Comparison of ENCODE assay signal across 24 cellular contexts in genomic region chr6:7237653-7238190, GRCh38.
DNase-seq lines count a peak whose midpoint lies in the region; ATAC-seq and TF ChIP-seq lines count a peak whose summit lies in the region.
"Had no signal": no experiment of that assay in that cellular context is flagged by ENCODE, and none has a peak within 500 bp of the region (broad histone marks: within the 10 kb centered on the region; RNA-seq: fewer than 3 reads in every experiment).

No MANE protein-coding gene starts in this region.

- no peak for ATAC-seq in WTC11
- ATAC-seq in upper lobe of left lung (ENCODE audit: low FRiP score in 2 of 2): no peak
- no peak for ATAC-seq in Right ventricle myocardium superior (ENCODE audit: poor library complexity)
- ATAC-seq: gastrocnemius medialis, upper lobe of right lung had no signal

- no peaks in the 10 kb centered on the region for H3K36me3 Mint-ChIP-seq in activated naive CD4-positive, alpha-beta T cell treated with anti-CD3 and anti-CD28 coated beads, Interleukin-2, amount 50 U/mL, for 24 hours
- peaks cover 11% of the 10 kb centered on the region for H3K36me3 Mint-ChIP-seq in WTC11
- peaks cover 34% of the 10 kb centered on the region for H3K36me3 Mint-ChIP-seq in T-helper 2 cell treated with Interferon-gamma antibody and Interleukin-4, amounts not matched to agents 5 μg/mL and 100 μg/mL, for 36 hours (ENCODE audit: low read depth)

- no peak for TF ChIP-seq EP300 in upper lobe of left lung (IDR thresholded peaks at IDR 0.05)

- CTCF ChIA-PET in WTC11 (lab: Charles Lee): interaction anchor here (1.0 to 3.1 kb wide), 5 partner anchors 13 to 541 kb away, joined by 3 to 9 read pairs (median 6); no protein-coding TSS in a partner anchor

- intact Hi-C loops in thyroid gland (cut with DNase I): no loop called here
- intact Hi-C loops in Right ventricle myocardium superior (cut with DNase I): loop anchor here (10.0 kb wide), 1 partner anchor 133 kb away; the partner anchor contains the start of gene RREB1

- peaks cover 2 to 9% of the 10 kb centered on the region in 2 donors for H3K36me3 ChIP-seq in thyroid gland
- peaks cover 0 to 35% (median 12%) of the 10 kb centered on the region in 4 donors for H3K36me3 ChIP-seq in upper lobe of left lung

- 91 to 95% methylated on average over 8 of the region's 8 CpGs for WGBS in thyroid gland, 2 donors
- 89 to 94% methylated on average over 8 of the region's 8 CpGs for WGBS in upper lobe of left lung, 2 donors

- POLR2A ChIA-PET in WTC11 (lab: Charles Lee): no interaction called here

- H3K9me3 Mint-ChIP-seq in activated naive CD4-positive, alpha-beta T cell treated with anti-CD3 and anti-CD28 coated beads, Interleukin-2, amount 50 U/mL, for 24 hours: no peaks in the 10 kb centered on the region
- H3K9me3 Mint-ChIP-seq in WTC11: no peaks in the 10 kb centered on the region
- no peaks in the 10 kb centered on the region for H3K9me3 Mint-ChIP-seq in T-helper 2 cell treated with Interferon-gamma antibody and Interleukin-4, amounts not matched to agents 5 μg/mL and 100 μg/mL, for 36 hours
- H3K9me3 Mint-ChIP-seq: activated B cell treated with CpG ODN at 0.5 μM for 24 hours; dendritic cell treated with granulocyte-macrophage colony-stimulating factor and Interleukin-4, amounts not matched to agents 40 ng/mL and 50 ng/mL, for 4 days had no signal

- H3K9me3 ChIP-seq in thyroid gland (no peaks in the 10 kb centered on the region), upper lobe of left lung (no peaks in the 10 kb centered on the region)
- H3K9me3 ChIP-seq: A549, adrenal gland, gastrocnemius medialis, right atrium auricular region, upper lobe of right lung had no signal

- no peak for TF ChIP-seq CTCF in WTC11 (IDR thresholded peaks at IDR 0.05)
- TF ChIP-seq CTCF in thyroid gland (IDR thresholded peaks at IDR 0.05): no peak
- TF ChIP-seq CTCF in upper lobe of left lung (IDR thresholded peaks at IDR 0.05): no peak

- TF ChIP-seq POLR2A in thyroid gland (IDR thresholded peaks at IDR 0.05): no peak
- TF ChIP-seq POLR2A in upper lobe of left lung (IDR thresholded peaks at IDR 0.05): no peak

- no peak for DNase-seq in activated naive CD4-positive, alpha-beta T cell treated with anti-CD3 and anti-CD28 coated beads, Interleukin-2, amount 50 U/mL, for 16 hours
- DNase-seq in WTC11 (ENCODE audit: low spot score) (no peak), fibroblast of peridontal ligament (ENCODE audit: extremely low read depth) (peak; percentile 37), thyroid gland (no peak), upper lobe of left lung (no peak), Right ventricle myocardium superior (no peak)
- DNase-seq in T-helper 2 cell treated with Interferon-gamma antibody and Interleukin-4, amounts not matched to agents 5 μg/mL and 100 μg/mL, for 36 hours (ENCODE audit: low spot score): no peak
- DNase-seq: activated B cell treated with CpG ODN at 0.5 μM for 24 hours; activated CD4-positive, alpha-beta T cell treated with anti-CD3 and anti-CD28 coated beads, Interleukin-2, amount 50 U/mL, for 48 hours; activated gamma-delta T cell; adrenal gland; C1 segment of cervical spinal cord; Calu3; gastrocnemius medialis; islet precursor cell; NCI-H146; NCI-H526 treated with DMSO at 0.1 percent for 48 hours; RPMI8226; stimulated activated CD4-positive, alpha-beta T cell treated with anti-CD3 and anti-CD28 coated beads, Interleukin-12 subunit alpha, Interleukin-12 subunit beta, amount 100 ng/mL, for 4 hours; upper lobe of right lung had no signal

- H3K27ac ChIP-seq in thyroid gland: peak overlapping the region in 2 of 3 donors; percentile 7 to 77
- no peak overlapping the region for H3K27ac ChIP-seq in upper lobe of left lung
- H3K27ac ChIP-seq: A549, right atrium auricular region, upper lobe of right lung had no signal

- H3K4me3 Mint-ChIP-seq in activated naive CD4-positive, alpha-beta T cell treated with anti-CD3 and anti-CD28 coated beads, Interleukin-2, amount 50 U/mL, for 24 hours: no peak overlapping the region
- H3K4me3 Mint-ChIP-seq in WTC11: no peak overlapping the region
- H3K4me3 Mint-ChIP-seq in T-helper 2 cell treated with Interferon-gamma antibody and Interleukin-4, amounts not matched to agents 5 μg/mL and 100 μg/mL, for 36 hours: no peak overlapping the region
- H3K4me3 Mint-ChIP-seq: activated B cell treated with CpG ODN at 0.5 μM for 24 hours; dendritic cell treated with granulocyte-macrophage colony-stimulating factor and Interleukin-4, amounts not matched to agents 40 ng/mL and 50 ng/mL, for 4 days had no signal

- peak overlapping the region; percentile 62 for H3K27ac Mint-ChIP-seq in activated naive CD4-positive, alpha-beta T cell treated with anti-CD3 and anti-CD28 coated beads, Interleukin-2, amount 50 U/mL, for 24 hours
- peak overlapping the region; percentile 93 for H3K27ac Mint-ChIP-seq in WTC11
- no peak overlapping the region for H3K27ac Mint-ChIP-seq in T-helper 2 cell treated with Interferon-gamma antibody and Interleukin-4, amounts not matched to agents 5 μg/mL and 100 μg/mL, for 36 hours
- H3K27ac Mint-ChIP-seq: activated B cell treated with CpG ODN at 0.5 μM for 24 hours had no signal

- no peaks in the 10 kb centered on the region for H3K27me3 Mint-ChIP-seq in activated naive CD4-positive, alpha-beta T cell treated with anti-CD3 and anti-CD28 coated beads, Interleukin-2, amount 50 U/mL, for 24 hours
- H3K27me3 Mint-ChIP-seq in WTC11 (ENCODE audit: low read depth): no peaks in the 10 kb centered on the region
- no peaks in the 10 kb centered on the region for H3K27me3 Mint-ChIP-seq in T-helper 2 cell treated with Interferon-gamma antibody and Interleukin-4, amounts not matched to agents 5 μg/mL and 100 μg/mL, for 36 hours (ENCODE audit: low read depth)
- H3K27me3 Mint-ChIP-seq: activated B cell treated with CpG ODN at 0.5 μM for 24 hours; dendritic cell treated with granulocyte-macrophage colony-stimulating factor and Interleukin-4, amounts not matched to agents 40 ng/mL and 50 ng/mL, for 4 days had no signal

- peaks cover 15% of the 10 kb centered on the region for H3K4me1 Mint-ChIP-seq in activated naive CD4-positive, alpha-beta T cell treated with anti-CD3 and anti-CD28 coated beads, Interleukin-2, amount 50 U/mL, for 24 hours
- peaks cover 30% of the 10 kb centered on the region for H3K4me1 Mint-ChIP-seq in WTC11
- peaks cover 4% of the 10 kb centered on the region for H3K4me1 Mint-ChIP-seq in T-helper 2 cell treated with Interferon-gamma antibody and Interleukin-4, amounts not matched to agents 5 μg/mL and 100 μg/mL, for 36 hours (ENCODE audit: low read depth)

- H3K27me3 ChIP-seq in thyroid gland: no peaks in the 10 kb centered on the region
- no peaks in the 10 kb centered on the region for H3K27me3 ChIP-seq in upper lobe of left lung
- H3K27me3 ChIP-seq: adrenal gland, gastrocnemius medialis, right atrium auricular region, upper lobe of right lung had no signal

- no peak overlapping the region for H3K4me3 ChIP-seq in thyroid gland (replicated peaks in 1 of 3)
- H3K4me3 ChIP-seq in upper lobe of left lung: no peak overlapping the region
- H3K4me3 ChIP-seq: A549, adrenal gland, gastrocnemius medialis, right atrium auricular region, upper lobe of right lung had no signal

- H3K4me1 ChIP-seq in thyroid gland (peaks cover 25 to 48% of the 10 kb centered on the region in 2 donors), upper lobe of left lung (peaks cover 20 to 35% (median 27%) of the 10 kb centered on the region in 4 donors)

TF ChIP-seq in WTC11, 78 proteins besides CTCF, POLR2A, EP300 and RAD21 (continues in another document):
- no peak for TF ChIP-seq STAT6 (CRISPR knock-in tag; conservative IDR thresholded peaks at IDR 0.05; ENCODE audit: low read depth)

Comparison
In these comparisons a context has a peak if more than half of its experiments do, and no peak if none do; other contexts are left out.
1. H3K27ac ChIP-seq: peak in thyroid gland (2 of 3); none in upper lobe of left lung (0 of 4).